In genomic region chr16:57132470-57132869, GRCh38 we compare ENCODE assay signal across 1 cellular context.
TF ChIP-seq lines count a peak whose summit lies in the region.

No MANE protein-coding gene starts in this region.

TF ChIP-seq in SK-N-SH, 30 proteins besides CTCF, POLR2A, EP300 and RAD21:
- TF ChIP-seq SMC3 (IDR thresholded peaks at IDR 0.05; ENCODE audit: low read depth, low read length) = no peak
- no peak for TF ChIP-seq PBX3 (IDR thresholded peaks at IDR 0.05)
- TF ChIP-seq RCOR1 (IDR thresholded peaks at IDR 0.05; ENCODE audit: low read length) = no peak
- TF ChIP-seq USF2 (IDR thresholded peaks at IDR 0.05; ENCODE audit: borderline replicate concordance, low read depth, low read length) = no peak
- TF ChIP-seq NRF1 (IDR thresholded peaks at IDR 0.05; ENCODE audit: low read depth, low read length) = no peak
- no peak for TF ChIP-seq ELF1 (IDR thresholded peaks at IDR 0.05)
- TF ChIP-seq TCF12 (IDR thresholded peaks at IDR 0.05) = no peak
- TF ChIP-seq MAX (IDR thresholded peaks at IDR 0.05; ENCODE audit: low read depth) = no peak
- no peak for TF ChIP-seq EZH2phosphoT487 (IDR thresholded peaks at IDR 0.05; ENCODE audit: borderline replicate concordance, low read depth)
- TF ChIP-seq SIN3A (IDR thresholded peaks at IDR 0.05; ENCODE audit: borderline replicate concordance, low read depth, low read length) = no peak
- TF ChIP-seq FOXM1 (IDR thresholded peaks at IDR 0.05; ENCODE audit: low read depth) = no peak
- TF ChIP-seq CHD2 (IDR thresholded peaks at IDR 0.05; ENCODE audit: low read length, partially characterized antibody) = no peak
- no peak for TF ChIP-seq RXRA (IDR thresholded peaks at IDR 0.05; ENCODE audit: borderline replicate concordance, low read depth)
